ENCODE assay signal across 24 cellular contexts in the genomic region with DNA sequence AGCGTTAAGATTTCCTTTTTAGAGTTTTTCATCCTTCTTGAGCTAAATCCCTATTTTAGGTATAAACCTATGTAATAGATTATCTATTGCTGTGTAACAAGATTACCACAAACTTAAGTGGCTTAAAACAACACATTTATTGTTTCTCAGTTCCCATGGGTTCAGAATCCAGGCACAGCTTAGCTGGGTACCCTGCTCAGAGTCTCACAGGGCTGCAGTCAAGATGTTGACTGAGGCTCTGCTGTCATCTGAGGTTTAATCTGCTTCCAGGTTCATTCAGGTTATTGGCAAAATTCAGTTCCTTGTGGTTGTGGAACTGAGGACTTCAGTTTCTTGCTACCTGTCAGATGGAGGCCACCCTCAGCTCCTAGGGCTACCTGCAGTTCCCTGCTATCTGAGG.
A peak's percentile ranks its signal among the peaks of the same experiment; 100 is the strongest.
DNase-seq lines count a peak whose midpoint lies in the region; ATAC-seq, FAIRE-seq and TF ChIP-seq lines count a peak whose summit lies in the region.
"Had no signal": no experiment of that assay in that cellular context is flagged by ENCODE, and none has a peak within 500 bp of the region (broad histone marks: within the 10 kb centered on the region; RNA-seq: fewer than 3 reads in every experiment).

No MANE protein-coding gene starts in this region.

- peak overlapping the region in 1 of 3 donors; percentile 23 for H3K27ac Mint-ChIP-seq in CD4-positive, CD25-positive, alpha-beta regulatory T cell
- H3K27ac Mint-ChIP-seq in activated CD8-positive, alpha-beta T cell treated with anti-CD3 and anti-CD28 coated beads for 36 hours = peak overlapping the region; percentile 84
- H3K27ac Mint-ChIP-seq: brain had no signal

- H3K27me3 Mint-ChIP-seq in CD4-positive, CD25-positive, alpha-beta regulatory T cell = no peaks in the 10 kb centered on the region
- no peaks in the 10 kb centered on the region for H3K27me3 Mint-ChIP-seq in activated CD8-positive, alpha-beta T cell treated with anti-CD3 and anti-CD28 coated beads for 36 hours
- H3K27me3 Mint-ChIP-seq: brain; naive thymus-derived CD4-positive, alpha-beta T cell had no signal

- H3K27me3 ChIP-seq in CD4-positive, CD25-positive, alpha-beta regulatory T cell (ENCODE audit: control insufficient read depth, insufficient read depth, low read length) = no peaks in the 10 kb centered on the region
- no peaks in the 10 kb centered on the region for H3K27me3 ChIP-seq in esophagus squamous epithelium
- H3K27me3 ChIP-seq: tibial artery had no signal

- H3K4me1 Mint-ChIP-seq in CD4-positive, CD25-positive, alpha-beta regulatory T cell = peaks cover 9 to 20% (median 12%) of the 10 kb centered on the region in 4 donors
- peaks cover 20% of the 10 kb centered on the region for H3K4me1 Mint-ChIP-seq in activated CD8-positive, alpha-beta T cell treated with anti-CD3 and anti-CD28 coated beads for 36 hours (ENCODE audit: low read depth)
- H3K4me1 Mint-ChIP-seq: brain had no signal

- no peaks in the 10 kb centered on the region for H3K9me3 ChIP-seq in CD4-positive, CD25-positive, alpha-beta regulatory T cell (ENCODE audit: control insufficient read depth in 2 of 2, low read length in 2 of 2)
- no peaks in the 10 kb centered on the region for H3K9me3 ChIP-seq in esophagus squamous epithelium
- no peaks in the 10 kb centered on the region for H3K9me3 ChIP-seq in mucosa of descending colon
- H3K9me3 ChIP-seq: tibial artery had no signal

- no peak for TF ChIP-seq POLR2A in esophagus squamous epithelium (IDR thresholded peaks at IDR 0.05)

- no peak overlapping the region for H3K4me3 Mint-ChIP-seq in CD4-positive, CD25-positive, alpha-beta regulatory T cell
- H3K4me3 Mint-ChIP-seq in activated CD8-positive, alpha-beta T cell treated with anti-CD3 and anti-CD28 coated beads for 36 hours = no peak overlapping the region
- H3K4me3 Mint-ChIP-seq: brain had no signal

- H3K9me3 Mint-ChIP-seq in CD4-positive, CD25-positive, alpha-beta regulatory T cell = peaks cover 0 to 2% (median 0%) of the 10 kb centered on the region in 7 donors
- no peaks in the 10 kb centered on the region for H3K9me3 Mint-ChIP-seq in activated CD8-positive, alpha-beta T cell treated with anti-CD3 and anti-CD28 coated beads for 36 hours
- H3K9me3 Mint-ChIP-seq: brain; naive thymus-derived CD4-positive, alpha-beta T cell had no signal

- no peak for TF ChIP-seq CTCF in activated CD8-positive, alpha-beta T cell treated with anti-CD3 and anti-CD28 coated beads for 36 hours (IDR thresholded peaks at IDR 0.05)
- TF ChIP-seq CTCF in esophagus squamous epithelium (IDR thresholded peaks at IDR 0.05) (no peak), mucosa of descending colon (IDR thresholded peaks at IDR 0.05) (no peak)

- H3K27ac ChIP-seq in CD4-positive, CD25-positive, alpha-beta regulatory T cell (ENCODE audit: insufficient read depth, low read length, poor library complexity, severe bottlenecking) = peak overlapping the region; percentile 41
- H3K27ac ChIP-seq in esophagus squamous epithelium = no peak overlapping the region
- H3K27ac ChIP-seq: GM23248, HL-60, tibial artery had no signal

- H3K4me1 ChIP-seq in CD4-positive, CD25-positive, alpha-beta regulatory T cell (ENCODE audit: control insufficient read depth, insufficient read depth, low read length, poor library complexity, severe bottlenecking) = peaks cover 2% of the 10 kb centered on the region
- H3K4me1 ChIP-seq in esophagus squamous epithelium (no peaks in the 10 kb centered on the region), mucosa of descending colon (ENCODE audit: low read depth) (no peaks in the 10 kb centered on the region)
- H3K4me1 ChIP-seq: tibial artery had no signal

- H3K4me3 ChIP-seq in CD4-positive, CD25-positive, alpha-beta regulatory T cell (ENCODE audit: low read depth, low read length) = no peak overlapping the region
- no peak overlapping the region for H3K4me3 ChIP-seq in esophagus squamous epithelium
- H3K4me3 ChIP-seq in mucosa of descending colon = no peak overlapping the region
- H3K4me3 ChIP-seq: GM23248, tibial artery had no signal

- WGBS in esophagus squamous epithelium, 2 donors = 71 to 75% methylated on average over 1 of the region's 1 CpG

- CTCF ChIA-PET in activated CD8-positive, alpha-beta T cell treated with anti-CD3 and anti-CD28 coated beads for 36 hours (lab: Charles Lee) = interaction anchor here (0.9 to 1.1 kb wide), 2 partner anchors 22 to 79 kb away, joined by 3 to 6 read pairs; no protein-coding TSS in a partner anchor

- no peak for ATAC-seq in CD4-positive, CD25-positive, alpha-beta regulatory T cell (ENCODE audit: low read depth in 2 of 2)
- ATAC-seq in HG03066 (IDR thresholded peaks at IDR 0.05; ENCODE audit: low read depth, unreplicated experiment) = peak; percentile 34
- no peak for ATAC-seq in activated CD8-positive, alpha-beta T cell treated with anti-CD3 and anti-CD28 coated beads for 36 hours
- no peak for ATAC-seq in mucosa of descending colon
- ATAC-seq in HG03460 (IDR thresholded peaks at IDR 0.05; ENCODE audit: unreplicated experiment) = no peak
- ATAC-seq: naive thymus-derived CD4-positive, alpha-beta T cell; Right ventricle myocardium inferior had no signal

- no peak for DNase-seq in CD4-positive, CD25-positive, alpha-beta regulatory T cell
- DNase-seq in GM18507 (ENCODE audit: extremely low spot score, insufficient read length, low read depth) = no peak
- DNase-seq in activated CD8-positive, alpha-beta T cell treated with anti-CD3 and anti-CD28 coated beads for 36 hours = no peak
- no peak for DNase-seq in esophagus squamous epithelium (lab: John Stamatoyannopoulos, UW)
- DNase-seq in mucosa of descending colon = no peak
- no peak for DNase-seq in NOMO-1 (lab: John Stamatoyannopoulos, UW; ENCODE audit: unreplicated experiment in 2 of 2)
- DNase-seq: activated naive CD4-positive, alpha-beta T cell treated with anti-CD3 and anti-CD28 coated beads, Interleukin-2, amount 50 U/mL, for 16 hours; Calu3; cortex of kidney; foreskin fibroblast; GM23248; hypothalamus; naive thymus-derived CD4-positive, alpha-beta T cell; NCI-H2081; posterior cingulate gyrus; small intestine; SW 1271; tibial artery had no signal

- intact Hi-C loops in activated CD8-positive, alpha-beta T cell treated with anti-CD3 and anti-CD28 coated beads for 36 hours (cut with micrococcal nuclease) = loop anchor here (5.0 kb wide), 3 partner anchors 57 to 142 kb away; no protein-coding TSS in a partner anchor
- intact Hi-C loops in esophagus squamous epithelium (cut with DNase I) = no loop called here
- intact Hi-C loops in mucosa of descending colon (cut with DNase I, micrococcal nuclease) = no loop called here

- POLR2A ChIA-PET in activated CD8-positive, alpha-beta T cell treated with anti-CD3 and anti-CD28 coated beads for 36 hours (lab: Charles Lee) = interaction anchor here (1.2 to 1.6 kb wide), 2 partner anchors 54 to 61 kb away, joined by 4 to 5 read pairs; partner anchors contain the start of gene GK

- peaks cover 4% of the 10 kb centered on the region for H3K36me3 Mint-ChIP-seq in CD4-positive, CD25-positive, alpha-beta regulatory T cell
- peaks cover 24% of the 10 kb centered on the region for H3K36me3 Mint-ChIP-seq in activated CD8-positive, alpha-beta T cell treated with anti-CD3 and anti-CD28 coated beads for 36 hours (ENCODE audit: low read depth)

- H3K36me3 ChIP-seq in CD4-positive, CD25-positive, alpha-beta regulatory T cell (ENCODE audit: control insufficient read depth, insufficient read depth, low read length) = no peaks in the 10 kb centered on the region
- H3K36me3 ChIP-seq in esophagus squamous epithelium (peaks cover 0 to 7% (median 0%) of the 10 kb centered on the region in 3 donors), mucosa of descending colon (ENCODE audit: low read depth) (no peaks in the 10 kb centered on the region)

- peak; percentile 78 for FAIRE-seq in GM18507 (lab: Jason Lieb, UNC)
- FAIRE-seq: keratinocyte, small intestine had no signal
